Comparison of ENCODE assay signal across 29 cellular contexts in genomic region chr10:75272896-75273295, GRCh38. TPM values are rescaled to one million over a fixed set of nuclear protein-coding genes. Genes with fewer than 3 reads are reported as not detected.
A peak's percentile ranks its signal among the peaks of the same experiment; 100 is the strongest.
DNase-seq lines count a peak whose midpoint lies in the region; FAIRE-seq and TF ChIP-seq lines count a peak whose summit lies in the region.
"Had no signal": no experiment of that assay in that cellular context is flagged by ENCODE, and none has a peak within 500 bp of the region (broad histone marks: within the 10 kb centered on the region; RNA-seq: fewer than 3 reads in every experiment).

No MANE protein-coding gene starts in this region.

- H3K9me2 ChIP-seq in Karpas-422 (replicated peaks; ENCODE audit: insufficient read depth, low read length), result no peaks in the 10 kb centered on the region

- intact Hi-C loops in Calu3 (cut with micrococcal nuclease; ENCODE audit: unreplicated experiment), result no loop called here
- intact Hi-C loops in kidney (cut with DNase I), result no loop called here

- no peak for FAIRE-seq in kidney (lab: Jason Lieb, UNC)
- FAIRE-seq: frontal cortex, H1, keratinocyte had no signal

- H3K4me3 Mint-ChIP-seq in Calu3 (ENCODE audit: low read depth, unreplicated experiment), result no peak overlapping the region
- H3K4me3 Mint-ChIP-seq: activated CD4-positive, alpha-beta memory T cell treated with anti-CD3 and anti-CD28 coated beads for 36 hours; activated naive CD8-positive, alpha-beta T cell treated with anti-CD3 and anti-CD28 coated beads, Interleukin-2, amount 50 U/mL, for 24 hours; B cell; brain; nephron; stimulated activated naive B cell treated with anti-CD40 and anti-IgM and Interleukin-4, amounts not matched to agents 10 μg/mL and 1 μg/mL and 100 μg/mL, for 72 hours had no signal

- no peak overlapping the region for H3K27ac Mint-ChIP-seq in Calu3 (ENCODE audit: unreplicated experiment)
- H3K27ac Mint-ChIP-seq: activated CD4-positive, alpha-beta memory T cell treated with anti-CD3 and anti-CD28 coated beads for 36 hours; activated naive CD8-positive, alpha-beta T cell treated with anti-CD3 and anti-CD28 coated beads, Interleukin-2, amount 50 U/mL, for 24 hours; B cell; brain; nephron; stimulated activated naive B cell treated with anti-CD40 and anti-IgM and Interleukin-4, amounts not matched to agents 10 μg/mL and 1 μg/mL and 100 μg/mL, for 72 hours had no signal

- H2AFZ ChIP-seq in osteoblast (ENCODE audit: low read length) (peak overlapping the region; percentile 51), Karpas-422 (ENCODE audit: low read length) (no peak overlapping the region)

- H3K9me3 Mint-ChIP-seq in Calu3 (ENCODE audit: low read depth, unreplicated experiment), result no peaks in the 10 kb centered on the region
- H3K9me3 Mint-ChIP-seq: activated CD4-positive, alpha-beta memory T cell treated with anti-CD3 and anti-CD28 coated beads for 36 hours; activated naive CD8-positive, alpha-beta T cell treated with anti-CD3 and anti-CD28 coated beads, Interleukin-2, amount 50 U/mL, for 24 hours; stimulated activated naive B cell treated with anti-CD40 and anti-IgM and Interleukin-4, amounts not matched to agents 10 μg/mL and 1 μg/mL and 100 μg/mL, for 72 hours had no signal

- no peak overlapping the region for H3K9ac ChIP-seq in kidney (ENCODE audit: low read length in 2 of 2)
- H3K9ac ChIP-seq in Karpas-422 (ENCODE audit: low read length), result no peak overlapping the region

- peak; percentile 37 for DNase-seq in Calu3
- DNase-seq in MG63, result peak; percentile 13
- no peak for DNase-seq in kidney
- no peak for DNase-seq in osteoblast (ENCODE audit: insufficient read length, low spot score, missing footprints)
- DNase-seq in Karpas-422, result no peak
- no peak for DNase-seq in cerebellar cortex (ENCODE audit: low spot score)
- no peak for DNase-seq in SKM-1 treated with dmso at 0.1 percent for 144 hours (lab: John Stamatoyannopoulos, UW; ENCODE audit: unreplicated experiment)
- DNase-seq: activated CD4-positive, alpha-beta memory T cell treated with anti-CD3 and anti-CD28 coated beads for 36 hours; activated gamma-delta T cell; activated naive CD8-positive, alpha-beta T cell treated with anti-CD3 and anti-CD28 coated beads, Interleukin-2, amount 50 U/mL, for 24 hours; DND-41; effector memory CD4-positive, alpha-beta T cell; midbrain; NCI-H1436; NCI-H510A; RPMI8226; stimulated activated CD4-positive, alpha-beta T cell treated with anti-CD3 and anti-CD28 coated beads, Interleukin-1b, Interleukin-23, amount 100 ng/mL, for 48 hours; stimulated activated naive B cell treated with anti-CD40 and anti-IgM and Interleukin-4, amounts not matched to agents 10 μg/mL and 1 μg/mL and 100 μg/mL, for 72 hours; T-helper 9 cell had no signal

- peaks cover 8% of the 10 kb centered on the region for H3K36me3 Mint-ChIP-seq in Calu3 (ENCODE audit: insufficient read depth, unreplicated experiment)
- H3K36me3 Mint-ChIP-seq: activated CD4-positive, alpha-beta memory T cell treated with anti-CD3 and anti-CD28 coated beads for 36 hours; brain; stimulated activated naive B cell treated with anti-CD40 and anti-IgM and Interleukin-4, amounts not matched to agents 10 μg/mL and 1 μg/mL and 100 μg/mL, for 72 hours had no signal

- peaks cover 14% of the 10 kb centered on the region for H3K4me1 Mint-ChIP-seq in Calu3 (ENCODE audit: low read depth, unreplicated experiment)
- H3K4me1 Mint-ChIP-seq: activated naive CD8-positive, alpha-beta T cell treated with anti-CD3 and anti-CD28 coated beads, Interleukin-2, amount 50 U/mL, for 24 hours; B cell; nephron; stimulated activated naive B cell treated with anti-CD40 and anti-IgM and Interleukin-4, amounts not matched to agents 10 μg/mL and 1 μg/mL and 100 μg/mL, for 72 hours had no signal

- H3K36me3 ChIP-seq in MG63 (no peaks in the 10 kb centered on the region), kidney (ENCODE audit: control insufficient read depth in 1 of 2, insufficient read depth in 2 of 2, low read length in 2 of 2) (no peaks in the 10 kb centered on the region), osteoblast (ENCODE audit: insufficient read depth, low read length) (no peaks in the 10 kb centered on the region), Karpas-422 (ENCODE audit: insufficient read depth, low read length) (no peaks in the 10 kb centered on the region)
- H3K36me3 ChIP-seq: prostate gland, thoracic aorta had no signal

- H3K4me3 ChIP-seq in MG63, result no peak overlapping the region
- no peak overlapping the region for H3K4me3 ChIP-seq in kidney (ENCODE audit: low read length in 2 of 2)
- no peak overlapping the region for H3K4me3 ChIP-seq in osteoblast (ENCODE audit: insufficient read depth, low read length)
- H3K4me3 ChIP-seq in Karpas-422 (ENCODE audit: low read length), result no peak overlapping the region
- H3K4me3 ChIP-seq: prostate gland, skin epidermis, thoracic aorta had no signal

- H3K4me1 ChIP-seq in kidney (ENCODE audit: control insufficient read depth in 1 of 2, insufficient read depth in 1 of 2, low read depth in 1 of 2, low read length in 2 of 2), result no peaks in the 10 kb centered on the region
- no peaks in the 10 kb centered on the region for H3K4me1 ChIP-seq in osteoblast (ENCODE audit: insufficient read depth, low read length)
- H3K4me1 ChIP-seq in Karpas-422 (ENCODE audit: low read length), result no peaks in the 10 kb centered on the region; the same call in 1 of the 2 replicates
- H3K4me1 ChIP-seq: prostate gland had no signal

- H3K27me3 ChIP-seq in MG63 (no peaks in the 10 kb centered on the region), osteoblast (ENCODE audit: insufficient read depth, low read length) (no peaks in the 10 kb centered on the region), Karpas-422 (ENCODE audit: low read length) (no peaks in the 10 kb centered on the region)

- H3K4me2 ChIP-seq in osteoblast (ENCODE audit: insufficient read depth, low read length), result no peak overlapping the region
- no peak overlapping the region for H3K4me2 ChIP-seq in Karpas-422 (ENCODE audit: low read depth, low read length, poor library complexity, severe bottlenecking)

- H3K27ac ChIP-seq in kidney (ENCODE audit: low read depth in 2 of 2, low read length in 2 of 2), result peak overlapping the region; percentile 23 to 57
- H3K27ac ChIP-seq in osteoblast (ENCODE audit: low read depth, low read length), result no peak overlapping the region
- H3K27ac ChIP-seq in Karpas-422 (ENCODE audit: low read length), result no peak overlapping the region
- H3K27ac ChIP-seq: HL-60, prostate gland, skin epidermis, thoracic aorta had no signal

- TF ChIP-seq CTCF in Calu3 (IDR thresholded peaks at IDR 0.05; ENCODE audit: unreplicated experiment) (no peak), kidney (IDR thresholded peaks at IDR 0.05; ENCODE audit: borderline replicate concordance, extremely low read depth, insufficient read depth) (no peak), osteoblast (IDR thresholded peaks at IDR 0.05; ENCODE audit: extremely low read depth, low read depth, low read length) (no peak)

- H3K79me2 ChIP-seq in osteoblast (ENCODE audit: insufficient read depth, low read length), result no peaks in the 10 kb centered on the region
- no peaks in the 10 kb centered on the region for H3K79me2 ChIP-seq in Karpas-422 (ENCODE audit: low read length)

- H3K9me3 ChIP-seq in MG63 (no peaks in the 10 kb centered on the region), kidney (ENCODE audit: control insufficient read depth in 1 of 2, low read length in 2 of 2) (no peaks in the 10 kb centered on the region), osteoblast (ENCODE audit: low read depth, low read length) (no peaks in the 10 kb centered on the region), Karpas-422 (ENCODE audit: low read length) (no peaks in the 10 kb centered on the region)
- H3K9me3 ChIP-seq: prostate gland, thoracic aorta had no signal

- no TSS peak for BruUV-seq in Calu3 (replicated peaks; lab: Mats Ljungman, UMichigan)

- no peaks in the 10 kb centered on the region for H3K27me3 Mint-ChIP-seq in Calu3 (ENCODE audit: unreplicated experiment)

- CTCF ChIA-PET in Calu3 (lab: Charles Lee), result no interaction called here

- H4K20me1 ChIP-seq in osteoblast (ENCODE audit: insufficient read depth, low read length), result no peaks in the 10 kb centered on the region
- H4K20me1 ChIP-seq in Karpas-422 (ENCODE audit: insufficient read depth, low read depth, low read length), result no peaks in the 10 kb centered on the region

RNA-seq across cellular contexts. Expression of gene COMTD1, which starts 37.1 kb away (rescaled TPM):
- total RNA-seq in Calu3 (2022) (52.4 and 67.6 TPM in 2 replicates), kidney (26.6 TPM), osteoblast (8.5 and 13.4 TPM in 2 replicates)
- 18.1 and 33.0 TPM in 2 replicates for total RNA-seq in MG63 (2014; rRNA removed; shearing (Covaris generic); ENCODE audit: low replicate concordance)
- polyA plus RNA-seq in kidney (ENCODE audit: insufficient read depth, low read depth, low replicate concordance), result 65.3 TPM
- 14.4 and 75.0 TPM in 2 replicates for total RNA-seq in Karpas-422 (2014; rRNA removed; shearing (Covaris generic); ENCODE audit: low replicate concordance)

Comparison
In these comparisons a context has a peak if more than half of its experiments do, and no peak if none do; other contexts are left out.
1. DNase-seq: peak in Calu3 (single experiment) and MG63 (single experiment); none in kidney (single experiment), osteoblast (single experiment), Karpas-422 (single experiment), cerebellar cortex (single experiment) and SKM-1 treated with dmso at 0.1 percent for 144 hours (single experiment).
2. H3K27ac ChIP-seq: peak in kidney (2 of 2); none in osteoblast (single experiment) and Karpas-422 (single experiment).